ENCODE assay signal across 17 cellular contexts in genomic region chr12:52918351-52918750, GRCh38. TPM values are rescaled to one million over a fixed set of nuclear protein-coding genes. Genes with fewer than 3 reads are reported as not detected.
"Had no signal": no experiment of that assay in that cellular context is flagged by ENCODE, and none has a peak within 500 bp of the region (broad histone marks: within the 10 kb centered on the region; RNA-seq: fewer than 3 reads in every experiment).

No MANE protein-coding gene starts in this region.

- ATAC-seq: activated CD8-positive, alpha-beta T cell treated with anti-CD3 and anti-CD28 coated beads for 36 hours; body of pancreas; effector memory CD8-positive, alpha-beta T cell; lower lobe of right lung; WTC11 had no signal

- DNase-seq: activated CD4-positive, alpha-beta T cell treated with anti-CD3 and anti-CD28 coated beads for 4 hours; activated CD8-positive, alpha-beta T cell treated with anti-CD3 and anti-CD28 coated beads for 36 hours; activated naive CD4-positive, alpha-beta T cell treated with anti-CD3 and anti-CD28 coated beads for 36 hours; activated T-cell treated with anti-CD3 and anti-CD28 coated beads, Interleukin-2, amount 50 U/mL, for 24 hours; body of pancreas; effector memory CD8-positive, alpha-beta T cell; foreskin melanocyte; glutamatergic neuron; hypothalamus; lower lobe of right lung; occipital lobe; retina; stimulated activated CD4-positive, alpha-beta T cell treated with anti-CD3 and anti-CD28 coated beads, Interleukin-12 subunit alpha, Interleukin-12 subunit beta, amount 100 ng/mL, for 4 hours; stimulated activated CD4-positive, alpha-beta T cell treated with anti-CD3 and anti-CD28 coated beads, Interleukin-1b, Interleukin-23, amount 100 ng/mL, for 48 hours; stimulated activated CD8-positive, alpha-beta memory T cell treated with anti-CD3 and anti-CD28 coated beads, Interleukin-4, amount 100 ng/mL, for 48 hours; stimulated activated naive CD4-positive, alpha-beta T cell had no signal

RNA-seq across cellular contexts. Expression of gene KRT8, which starts 13.5 kb away (rescaled TPM):
- total RNA-seq: occipital lobe had no signal
